In genomic region chr3:46866720-46867549, GRCh38 we compare ENCODE assay signal across 8 cellular contexts. TPM values are rescaled to one million over a fixed set of nuclear protein-coding genes. Genes with fewer than 3 reads are reported as not detected.
DNase-seq lines count a peak whose midpoint lies in the region; ATAC-seq and TF ChIP-seq lines count a peak whose summit lies in the region.

No MANE protein-coding gene starts in this region.

- H3K27me3 Mint-ChIP-seq in WTC11 (ENCODE audit: low read depth), result no peaks in the 10 kb centered on the region
- peaks cover 25% of the 10 kb centered on the region for H3K27me3 Mint-ChIP-seq in MCF 10A (ENCODE audit: insufficient read depth, unreplicated experiment)

- TF ChIP-seq CTCF in WTC11 (IDR thresholded peaks at IDR 0.05), result peak; percentile 88
- TF ChIP-seq CTCF in MCF 10A (IDR thresholded peaks at IDR 0.05; ENCODE audit: unreplicated experiment), result peak; percentile 81
- peak; percentile 95 for TF ChIP-seq CTCF in kidney epithelial cell (IDR thresholded peaks at IDR 0.05; ENCODE audit: insufficient read depth, low read length, poor library complexity, severe bottlenecking)

- intact Hi-C loops in MCF 10A (cut with micrococcal nuclease), result loop anchor here (1.0 kb wide), 3 partner anchors 28 to 457 kb away; no protein-coding TSS in a partner anchor

- H3K4me3 ChIP-seq in kidney epithelial cell (ENCODE audit: low read depth, low read length), result no peak overlapping the region

- H3K36me3 Mint-ChIP-seq in WTC11 (no peaks in the 10 kb centered on the region), MCF 10A (ENCODE audit: insufficient read depth, unreplicated experiment) (no peaks in the 10 kb centered on the region)

- CTCF ChIA-PET in WTC11 (lab: Charles Lee), result interaction anchor here (0.5 to 4.4 kb wide), 23 partner anchors 10 to 762 kb away, joined by 3 to 39 read pairs (median 4); partner anchors contain the start of genes ALS2CL and PTH1R
- CTCF ChIA-PET in MCF 10A (lab: Yijun Ruan, JAX), result interaction anchor here (0.6 to 2.2 kb wide), 33 partner anchors 9 to 1633 kb away, joined by 3 to 14 read pairs (median 4); partner anchors contain the start of gene PTH1R

- ATAC-seq in WTC11 (peak; percentile 69), HG03439 (IDR thresholded peaks at IDR 0.05; ENCODE audit: unreplicated experiment) (no peak), HG03159 (IDR thresholded peaks at IDR 0.05; ENCODE audit: unreplicated experiment) (no peak)

- H3K27ac Mint-ChIP-seq in WTC11, result no peak overlapping the region
- no peak overlapping the region for H3K27ac Mint-ChIP-seq in MCF 10A (ENCODE audit: low read depth, unreplicated experiment)

- DNase-seq in COR-L47 (lab: John Stamatoyannopoulos, UW), result peak; percentile 5
- DNase-seq in HuH-7 (ENCODE audit: low spot score), result peak; percentile 89
- peak; percentile 90 for DNase-seq in WTC11 (ENCODE audit: low spot score)
- DNase-seq in MCF 10A (ENCODE audit: unreplicated experiment), result peak; percentile 65
- DNase-seq in kidney epithelial cell (ENCODE audit: low read depth), result no peak
- peak; percentile 91 to 93 for DNase-seq in stimulated activated CD4-positive, alpha-beta T cell treated with anti-CD3 and anti-CD28 coated beads, Interleukin-2, amount 100 ng/mL, for 24 hours

- H3K9me3 Mint-ChIP-seq in WTC11, result no peaks in the 10 kb centered on the region
- H3K9me3 Mint-ChIP-seq in MCF 10A (ENCODE audit: unreplicated experiment), result no peaks in the 10 kb centered on the region

- POLR2A ChIA-PET in WTC11 (lab: Charles Lee) (interaction anchor here (0.9 kb wide), 1 partner anchor 14 kb away, joined by 3 read pairs; no protein-coding TSS in a partner anchor), MCF 10A (lab: Yijun Ruan, JAX) (no interaction called here)

- H3K4me1 Mint-ChIP-seq in WTC11 (no peaks in the 10 kb centered on the region), MCF 10A (ENCODE audit: insufficient read depth, unreplicated experiment) (peaks cover 11% of the 10 kb centered on the region)

- no TSS peak for BruUV-seq in MCF 10A (replicated peaks; lab: Mats Ljungman, UMichigan)

- H3K4me3 Mint-ChIP-seq in WTC11, result no peak overlapping the region
- no peak overlapping the region for H3K4me3 Mint-ChIP-seq in MCF 10A (ENCODE audit: unreplicated experiment)

- H3K36me3 ChIP-seq in kidney epithelial cell (ENCODE audit: control insufficient read depth, insufficient read depth, low read length), result no peaks in the 10 kb centered on the region

- no peaks in the 10 kb centered on the region for H3K27me3 ChIP-seq in kidney epithelial cell (ENCODE audit: control insufficient read depth, insufficient read depth, low read length)

TF ChIP-seq in WTC11, 78 proteins besides CTCF, POLR2A, EP300 and RAD21:
- TF ChIP-seq ZNF317 (CRISPR knock-in tag; IDR thresholded peaks at IDR 0.05; ENCODE audit: borderline replicate concordance, low read depth) (no peak), ZNF512 (CRISPR knock-in tag; IDR thresholded peaks at IDR 0.05; ENCODE audit: borderline replicate concordance) (no peak), FOXP1 (CRISPR knock-in tag; IDR thresholded peaks at IDR 0.05; ENCODE audit: borderline replicate concordance) (0 out of 2 replicates have a peak, but pooled peaks have one; percentile 37)

RNA-seq across cellular contexts. Expression of gene MYL3, which starts 3.7 kb away (rescaled TPM):
- total RNA-seq in WTC11 (2021) (0.31 TPM in 1 of 3 replicates, not detected in the others), MCF 10A (2022) (not detected in 2 replicates), kidney epithelial cell (0.54 and 2.7 TPM in 2 replicates)

RNA-seq across cellular contexts. Expression of gene PTH1R, which starts 10.6 kb away (rescaled TPM):
- total RNA-seq in WTC11 (2021) (4.0 to 12.0 TPM (median 5.6 TPM) in 3 replicates), MCF 10A (2022) (not detected in 2 replicates), kidney epithelial cell (1.7 and 2.1 TPM in 2 replicates)
